In genomic region chr5:92838253-92838652, GRCh38 we compare ENCODE assay signal across 14 cellular contexts.
DNase-seq lines count a peak whose midpoint lies in the region; ATAC-seq and TF ChIP-seq lines count a peak whose summit lies in the region.
"Had no signal": no experiment of that assay in that cellular context is flagged by ENCODE, and none has a peak within 500 bp of the region (broad histone marks: within the 10 kb centered on the region; RNA-seq: fewer than 3 reads in every experiment).

No MANE protein-coding gene starts in this region.

- H3K79me2 ChIP-seq in KMS-11 (ENCODE audit: insufficient read depth, low read depth), result no peaks in the 10 kb centered on the region

- H3K27ac Mint-ChIP-seq in WTC11, result no peak overlapping the region

- DNase-seq in NCI-H1417 (lab: John Stamatoyannopoulos, UW) (peak; percentile 1 to 61 (median 7)), NCI-H1417 treated with DMSO at 0.1 percent for 48 hours (lab: John Stamatoyannopoulos, UW) (no peak), WTC11 (ENCODE audit: low spot score) (no peak), left lobe of liver (ENCODE audit: low spot score) (no peak), NCI-H510A (lab: John Stamatoyannopoulos, UW) (no peak), inferior parietal cortex (ENCODE audit: extremely low spot score) (no peak), sigmoid colon (no peak)
- DNase-seq: DND-41; Karpas-422; left lung; Peyer's patch; stimulated activated naive CD4-positive, alpha-beta T cell treated with Interleukin-2 at 50 U/mL for 16 hours had no signal

- 42 to 77% methylated on average over 1 of the region's 1 CpG for WGBS in sigmoid colon, 2 donors

- no peaks in the 10 kb centered on the region for H3K9me3 ChIP-seq in sigmoid colon
- H3K9me3 ChIP-seq: left lung, neutrophil, Peyer's patch had no signal

- H4K20me1 ChIP-seq in KMS-11 (ENCODE audit: insufficient read depth), result no peaks in the 10 kb centered on the region

- no peaks in the 10 kb centered on the region for H3K36me3 ChIP-seq in KMS-11 (ENCODE audit: insufficient read depth)
- no peaks in the 10 kb centered on the region for H3K36me3 ChIP-seq in sigmoid colon
- H3K36me3 ChIP-seq: left lung, neutrophil, Peyer's patch had no signal

- H3K27me3 ChIP-seq in KMS-11 (ENCODE audit: insufficient read depth, low read depth) (no peaks in the 10 kb centered on the region), sigmoid colon (no peaks in the 10 kb centered on the region)
- H3K27me3 ChIP-seq: left lung, neutrophil, Peyer's patch had no signal

- no peak overlapping the region for H3K4me2 ChIP-seq in KMS-11

- H2AFZ ChIP-seq in KMS-11 (ENCODE audit: low read depth), result no peak overlapping the region

- ATAC-seq in WTC11, result peak; percentile 95
- peak; percentile 94 for ATAC-seq in left lobe of liver
- ATAC-seq: left lung had no signal

- no peaks in the 10 kb centered on the region for H3K36me3 Mint-ChIP-seq in WTC11

- H3K27me3 Mint-ChIP-seq in WTC11 (ENCODE audit: low read depth), result no peaks in the 10 kb centered on the region

- no peak overlapping the region for H3K27ac ChIP-seq in KMS-11
- H3K27ac ChIP-seq in sigmoid colon, result no peak overlapping the region
- H3K27ac ChIP-seq: left lung, neutrophil, Peyer's patch had no signal

- TF ChIP-seq CTCF in KMS-11 (conservative IDR thresholded peaks at IDR 0.05; ENCODE audit: low read depth, low read length) (peak; percentile 42; the same call in 1 of the 2 replicates), WTC11 (IDR thresholded peaks at IDR 0.05) (no peak), sigmoid colon (IDR thresholded peaks at IDR 0.05) (no peak)

- no peak for TF ChIP-seq EP300 in sigmoid colon (IDR thresholded peaks at IDR 0.05)

- no peak overlapping the region for H3K4me3 ChIP-seq in KMS-11 (IDR thresholded peaks at IDR 0.05; ENCODE audit: insufficient read depth, low read depth, low read length)
- no peak overlapping the region for H3K4me3 ChIP-seq in sigmoid colon
- H3K4me3 ChIP-seq: left lung, Peyer's patch had no signal

- H3K4me1 ChIP-seq in KMS-11 (ENCODE audit: low read depth, poor library complexity, severe bottlenecking) (no peaks in the 10 kb centered on the region), sigmoid colon (peaks cover 0 to 9% (median 2%) of the 10 kb centered on the region in 4 donors)
- H3K4me1 ChIP-seq: left lung, Peyer's patch had no signal

- H3K9me3 Mint-ChIP-seq in WTC11, result peaks cover 17% of the 10 kb centered on the region

- TF ChIP-seq POLR2A in sigmoid colon (IDR thresholded peaks at IDR 0.05), result no peak

- CTCF ChIA-PET in WTC11 (lab: Charles Lee), result interaction anchor here (1.2 to 1.4 kb wide), 2 partner anchors 150 to 160 kb away, joined by 4 to 6 read pairs; no protein-coding TSS in a partner anchor

- H3K4me1 Mint-ChIP-seq in WTC11, result no peaks in the 10 kb centered on the region; the same call in 1 of the 2 replicates

- no peak overlapping the region for H3K4me3 Mint-ChIP-seq in WTC11

- H3K9ac ChIP-seq in KMS-11, result no peak overlapping the region

- POLR2A ChIA-PET in WTC11 (lab: Charles Lee), result no interaction called here

- intact Hi-C loops in sigmoid colon (cut with DNase I), result no loop called here

TF ChIP-seq in WTC11, 78 proteins besides CTCF, POLR2A, EP300 and RAD21:
- TF ChIP-seq ZNF232 (CRISPR knock-in tag; IDR thresholded peaks at IDR 0.05) (no peak), GABPB1 (CRISPR knock-in tag; IDR thresholded peaks at IDR 0.05) (no peak), ZNF671 (CRISPR knock-in tag; IDR thresholded peaks at IDR 0.05) (no peak), NFATC4 (CRISPR knock-in tag; IDR thresholded peaks at IDR 0.05) (no peak), ZNF532 (CRISPR knock-in tag; IDR thresholded peaks at IDR 0.05; ENCODE audit: borderline replicate concordance) (no peak), AFF4 (CRISPR knock-in tag; IDR thresholded peaks at IDR 0.05; ENCODE audit: borderline replicate concordance) (no peak), AR (CRISPR knock-in tag; IDR thresholded peaks at IDR 0.05) (no peak), NR1H2 (CRISPR knock-in tag; IDR thresholded peaks at IDR 0.05) (no peak), EMX1 (CRISPR knock-in tag; IDR thresholded peaks at IDR 0.05) (no peak)

Comparison
In these comparisons a context has a peak if more than half of its experiments do, and no peak if none do; other contexts are left out.
1. DNase-seq: peak in NCI-H1417 (3 of 3); none in NCI-H1417 treated with DMSO at 0.1 percent for 48 hours (single experiment), WTC11 (single experiment), left lobe of liver (single experiment), NCI-H510A (single experiment), inferior parietal cortex (single experiment) and sigmoid colon (single experiment).